12 cellular contexts compared by ENCODE assay signal in genomic region chr4:74942918-74943253, GRCh38.
"Had no signal": no experiment of that assay in that cellular context is flagged by ENCODE, and none has a peak within 500 bp of the region (broad histone marks: within the 10 kb centered on the region; RNA-seq: fewer than 3 reads in every experiment).

No MANE protein-coding gene starts in this region.

- H3K36me3 ChIP-seq: cardiac muscle cell, gastrocnemius medialis, heart right ventricle, neural progenitor cell, upper lobe of right lung had no signal

- H2AFZ ChIP-seq: neural progenitor cell had no signal

- H3K4me2 ChIP-seq: neural progenitor cell had no signal

- DNase-seq: activated naive CD4-positive, alpha-beta T cell treated with anti-CD3 and anti-CD28 coated beads, Interleukin-2, amount 50 U/mL, for 16 hours; activated T-cell treated with anti-CD3 and anti-CD28 coated beads for 4 hours; endodermal cell; gastrocnemius medialis; heart right ventricle; midbrain; stimulated activated naive CD8-positive, alpha-beta T cell treated with anti-CD3 and anti-CD28 coated beads, Interleukin-15, amount 100 ng/mL, for 72 hours; upper lobe of right lung had no signal

- H3K4me3 ChIP-seq: cardiac muscle cell, gastrocnemius medialis, heart right ventricle, neural progenitor cell, upper lobe of right lung had no signal

- H3K27ac ChIP-seq: cardiac muscle cell, gastrocnemius medialis, heart right ventricle, neural progenitor cell, upper lobe of right lung had no signal

- ATAC-seq: activated T-helper 17 cell treated with anti-CD3 and anti-CD28 coated beads, Interleukin-2, amount 50 U/mL, for 72 hours; gastrocnemius medialis; sciatic nerve; stimulated activated naive CD8-positive, alpha-beta T cell treated with anti-CD3 and anti-CD28 coated beads, Interleukin-15, amount 100 ng/mL, for 72 hours; upper lobe of right lung had no signal

- H3K9me3 ChIP-seq: gastrocnemius medialis, heart right ventricle, upper lobe of right lung had no signal

- H3K27me3 ChIP-seq: gastrocnemius medialis, neural progenitor cell, upper lobe of right lung had no signal

- H3K4me1 ChIP-seq: gastrocnemius medialis, neural progenitor cell, upper lobe of right lung had no signal

- H3K9ac ChIP-seq: neural progenitor cell had no signal
